8 cellular contexts compared by ENCODE assay signal in the genomic region with DNA sequence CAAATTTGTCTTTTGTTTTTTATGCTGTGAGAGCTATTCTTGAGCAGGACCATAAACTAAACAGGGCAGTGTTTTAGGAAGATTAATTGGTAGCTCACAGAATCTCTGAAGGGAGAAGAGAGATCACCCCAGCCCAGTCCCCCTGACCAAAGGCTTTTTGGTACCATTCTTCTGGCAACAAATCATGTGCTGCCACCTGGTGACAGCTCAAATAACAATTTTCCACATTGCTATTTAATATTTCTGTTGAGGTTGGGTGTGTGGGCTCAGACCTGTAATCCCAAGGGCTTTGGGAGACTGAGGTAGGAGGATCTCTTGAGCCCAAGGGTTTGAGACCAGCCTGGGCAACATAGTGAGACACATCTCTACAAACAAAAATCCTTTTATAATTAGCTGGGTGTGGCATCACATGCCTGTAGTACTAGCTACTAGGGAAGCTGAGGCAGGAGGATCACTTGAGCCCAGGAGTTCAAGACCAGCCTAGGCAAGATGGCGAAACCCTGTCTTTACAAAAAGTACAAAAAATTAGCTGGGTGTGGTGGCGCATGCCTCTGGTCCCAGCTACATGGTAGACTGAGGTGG. TPM values are rescaled to one million over a fixed set of nuclear protein-coding genes. Genes with fewer than 3 reads are reported as not detected.
DNase-seq lines count a peak whose midpoint lies in the region; ATAC-seq, FAIRE-seq and TF ChIP-seq lines count a peak whose summit lies in the region.

No MANE protein-coding gene starts in this region.

- WGBS in thyroid gland, 2 donors, result 73 to 78% methylated on average over 2 of the region's 2 CpGs

- H3K9me3 ChIP-seq in lower lobe of right lung, result no peaks in the 10 kb centered on the region
- H3K9me3 ChIP-seq in thyroid gland, result no peaks in the 10 kb centered on the region

- H3K27ac ChIP-seq in lower lobe of right lung (no peak overlapping the region), thyroid gland (no peak overlapping the region)

- H3K4me1 ChIP-seq in lower lobe of right lung (peaks cover 16% of the 10 kb centered on the region), thyroid gland (peaks cover 0 to 5% of the 10 kb centered on the region in 2 donors)

- H3K27me3 ChIP-seq in bronchial epithelial cell (ENCODE audit: control insufficient read depth, insufficient read depth, low read length) (no peaks in the 10 kb centered on the region), lower lobe of right lung (ENCODE audit: low read depth) (no peaks in the 10 kb centered on the region), thyroid gland (no peaks in the 10 kb centered on the region)

- TF ChIP-seq POLR2A in thyroid gland (IDR thresholded peaks at IDR 0.05), result no peak

- H3K36me3 ChIP-seq in bronchial epithelial cell (ENCODE audit: control insufficient read depth, insufficient read depth, low read length), result no peaks in the 10 kb centered on the region
- H3K36me3 ChIP-seq in lower lobe of right lung, result no peaks in the 10 kb centered on the region
- H3K36me3 ChIP-seq in thyroid gland, result no peaks in the 10 kb centered on the region

- no peak for FAIRE-seq in bronchial epithelial cell (lab: Jason Lieb, UNC)

- TF ChIP-seq CTCF in bronchial epithelial cell (IDR thresholded peaks at IDR 0.05; ENCODE audit: insufficient read depth, low read length, severe bottlenecking) (peak; percentile 55), lower lobe of right lung (IDR thresholded peaks at IDR 0.05) (peak; percentile 59), thyroid gland (IDR thresholded peaks at IDR 0.05) (peak; percentile 30 to 68 (median 56))

- H3K4me3 ChIP-seq in bronchial epithelial cell (ENCODE audit: low read depth, low read length) (no peak overlapping the region), lower lobe of right lung (no peak overlapping the region), thyroid gland (replicated peaks in 1 of 3) (no peak overlapping the region)

- peak; percentile 7 to 19 for DNase-seq in activated CD8-positive, alpha-beta memory T cell treated with anti-CD3 and anti-CD28 coated beads for 1 hour (ENCODE audit: extremely low read depth in 1 of 2, low read depth in 1 of 2)
- DNase-seq in activated CD8-positive, alpha-beta memory T cell treated with anti-CD3 and anti-CD28 coated beads for 24 hours, result no peak
- DNase-seq in NAMALWA (ENCODE audit: low spot score) (peak; percentile 81), T-helper 1 cell (peak in 4 of 5 donors; percentile 37 to 57 (median 48)), bronchial epithelial cell (ENCODE audit: low read depth) (peak; percentile 52), lower lobe of right lung (no peak), thyroid gland (peak; percentile 53 to 57)

- intact Hi-C loops in lower lobe of right lung (cut with DNase I), result loop anchor here (10.0 kb wide), 1 partner anchor 138 kb away; no protein-coding TSS in a partner anchor
- intact Hi-C loops in thyroid gland (cut with DNase I), result loop anchor here (2.0 to 5.0 kb wide), 2 partner anchors 132 to 191 kb away; no protein-coding TSS in a partner anchor

- ATAC-seq in lower lobe of right lung, result no peak
- ATAC-seq in GM18873 (IDR thresholded peaks at IDR 0.05; ENCODE audit: low FRiP score, unreplicated experiment), result no peak

RNA-seq across cellular contexts. Expression of gene TESK2, which starts 2.2 kb away (rescaled TPM):
- total RNA-seq in bronchial epithelial cell, result 1.6 and 2.0 TPM in 2 replicates
- 8.2 TPM for total RNA-seq in lower lobe of right lung
- 1 to 10 TPM; 4.8 to 5.7 (median 5.5) TPM for total RNA-seq in thyroid gland

RNA-seq across cellular contexts. Expression of gene CCDC163, which starts 6.7 kb away (rescaled TPM):
- total RNA-seq in bronchial epithelial cell, result 0.26 and 0.64 TPM in 2 replicates
- total RNA-seq in lower lobe of right lung, result 0.77 TPM
- 1 to 10 TPM in 2 of 4 donors, under 1 TPM in 2; 0.40 to 1.7 (median 1.0) TPM for total RNA-seq in thyroid gland

RNA-seq across cellular contexts. Expression of gene MMACHC, which starts 6.9 kb away (rescaled TPM):
- total RNA-seq in bronchial epithelial cell (0.77 and 1.1 TPM in 2 replicates), lower lobe of right lung (5.9 TPM), thyroid gland (1 to 10 TPM; 1.3 to 5.9 (median 5.0) TPM)

RNA-seq across cellular contexts. Expression of gene PRDX1, which starts 28.5 kb away (rescaled TPM):
- total RNA-seq in bronchial epithelial cell (403 and 721 TPM in 2 replicates), lower lobe of right lung (417 TPM), thyroid gland (1,000 to 10,000 TPM in 2 of 4 donors, 100 to 1,000 TPM in 2; 872 to 1,202 (median 1,015) TPM)

RNA-seq across cellular contexts. Expression of gene AKR1A1, which starts 57.4 kb away (rescaled TPM):
- total RNA-seq in bronchial epithelial cell (109 and 145 TPM in 2 replicates), lower lobe of right lung (203 TPM), thyroid gland (100 to 1,000 TPM in 3 of 4 donors, 10 to 100 TPM in 1; 67.5 to 143 (median 127) TPM)

Comparison
In these comparisons a context has a peak if more than half of its experiments do, and no peak if none do; other contexts are left out.
1. DNase-seq: peak in activated CD8-positive, alpha-beta memory T cell treated with anti-CD3 and anti-CD28 coated beads for 1 hour (2 of 2), NAMALWA (single experiment), T-helper 1 cell (4 of 5), bronchial epithelial cell (single experiment) and thyroid gland (2 of 2); none in activated CD8-positive, alpha-beta memory T cell treated with anti-CD3 and anti-CD28 coated beads for 24 hours (single experiment) and lower lobe of right lung (single experiment).
2. Peak in every context shown above with its lines, with median percentiles within 50 percentile points of each other: CTCF ChIP-seq.